8 cellular contexts compared by ENCODE assay signal in genomic region chr15:68578175-68578959, GRCh38. TPM values are rescaled to one million over a fixed set of nuclear protein-coding genes. Genes with fewer than 3 reads are reported as not detected.
DNase-seq lines count a peak whose midpoint lies in the region; ATAC-seq and TF ChIP-seq lines count a peak whose summit lies in the region.

No MANE protein-coding gene starts in this region.

- peaks cover 12% of the 10 kb centered on the region for H3K4me1 Mint-ChIP-seq in activated naive CD4-positive, alpha-beta T cell treated with anti-CD3 and anti-CD28 coated beads, Interleukin-2, amount 50 U/mL, for 24 hours
- peaks cover 6 to 10% of the 10 kb centered on the region in 2 donors for H3K4me1 Mint-ChIP-seq in natural killer cell treated with Interleukin-12 subunit alpha and Interleukin-12 subunit beta and Interleukin-15 and Interleukin-18, amount 100 ng/mL, for 72 hours (ENCODE audit: low read depth in 2 of 2)

- H3K4me1 ChIP-seq in gastroesophageal sphincter (peaks cover 0 to 29% (median 4%) of the 10 kb centered on the region in 3 donors), uterus (no peaks in the 10 kb centered on the region)

- H3K9me3 ChIP-seq in gastroesophageal sphincter, result no peaks in the 10 kb centered on the region
- no peaks in the 10 kb centered on the region for H3K9me3 ChIP-seq in uterus

- H3K27ac Mint-ChIP-seq in activated naive CD4-positive, alpha-beta T cell treated with anti-CD3 and anti-CD28 coated beads, Interleukin-2, amount 50 U/mL, for 24 hours, result no peak overlapping the region
- peak overlapping the region in 1 of 2 donors; percentile 69 for H3K27ac Mint-ChIP-seq in natural killer cell treated with Interleukin-12 subunit alpha and Interleukin-12 subunit beta and Interleukin-15 and Interleukin-18, amount 100 ng/mL, for 72 hours

- 0% methylated on average over 1 to 7 of the region's 78 CpGs for WGBS in gastroesophageal sphincter (ENCODE audit: low coverage in 1 of 2), 2 donors

- H3K9me3 Mint-ChIP-seq in activated naive CD4-positive, alpha-beta T cell treated with anti-CD3 and anti-CD28 coated beads, Interleukin-2, amount 50 U/mL, for 24 hours, result no peaks in the 10 kb centered on the region
- no peaks in the 10 kb centered on the region for H3K9me3 Mint-ChIP-seq in natural killer cell treated with Interleukin-12 subunit alpha and Interleukin-12 subunit beta and Interleukin-15 and Interleukin-18, amount 100 ng/mL, for 72 hours

- H3K36me3 ChIP-seq in gastroesophageal sphincter (no peaks in the 10 kb centered on the region), uterus (no peaks in the 10 kb centered on the region)

- DNase-seq in NCI-H345 (lab: John Stamatoyannopoulos, UW) (peak; percentile 45), NCI-H345 treated with DMSO at 0.1 percent for 48 hours (lab: John Stamatoyannopoulos, UW; ENCODE audit: unreplicated experiment) (no peak), NCI-H510A treated with DMSO at 0.1 percent for 48 hours (lab: John Stamatoyannopoulos, UW) (peak; percentile 34), uterus (peak; percentile 80 to 86)
- DNase-seq in natural killer cell treated with Interleukin-12 subunit alpha and Interleukin-12 subunit beta and Interleukin-15 and Interleukin-18, amount 100 ng/mL, for 72 hours (ENCODE audit: low spot score), result peak; percentile 64

- H3K4me3 ChIP-seq in gastroesophageal sphincter (peak overlapping the region; percentile 31 to 66), uterus (peak overlapping the region; percentile 32 to 60)

- TF ChIP-seq POLR2A in gastroesophageal sphincter (IDR thresholded peaks at IDR 0.05) (no peak), uterus (IDR thresholded peaks at IDR 0.05) (peak in 1 of 2 donors; percentile 42)

- H3K36me3 Mint-ChIP-seq in activated naive CD4-positive, alpha-beta T cell treated with anti-CD3 and anti-CD28 coated beads, Interleukin-2, amount 50 U/mL, for 24 hours, result no peaks in the 10 kb centered on the region
- H3K36me3 Mint-ChIP-seq in natural killer cell treated with Interleukin-12 subunit alpha and Interleukin-12 subunit beta and Interleukin-15 and Interleukin-18, amount 100 ng/mL, for 72 hours, result no peaks in the 10 kb centered on the region

- H3K27ac ChIP-seq in gastroesophageal sphincter (peak overlapping the region in 3 of 4 donors; percentile 79 to 88 (median 86)), uterus (peak overlapping the region; percentile 75 to 90)

- ATAC-seq in gastroesophageal sphincter, result peak; percentile 85
- peak; percentile 49 to 72 for ATAC-seq in natural killer cell treated with Interleukin-12 subunit alpha and Interleukin-12 subunit beta and Interleukin-15 and Interleukin-18, amount 100 ng/mL, for 72 hours
- ATAC-seq in GM21367 (IDR thresholded peaks at IDR 0.05; ENCODE audit: unreplicated experiment), result no peak

- TF ChIP-seq CTCF in gastroesophageal sphincter (IDR thresholded peaks at IDR 0.05) (peak in 3 of 4 experiments; percentile 53 to 69 (median 59)), uterus (IDR thresholded peaks at IDR 0.05) (peak; percentile 59 to 89 (median 74))

- H3K27me3 Mint-ChIP-seq in activated naive CD4-positive, alpha-beta T cell treated with anti-CD3 and anti-CD28 coated beads, Interleukin-2, amount 50 U/mL, for 24 hours, result peaks cover 39% of the 10 kb centered on the region
- H3K27me3 Mint-ChIP-seq in natural killer cell treated with Interleukin-12 subunit alpha and Interleukin-12 subunit beta and Interleukin-15 and Interleukin-18, amount 100 ng/mL, for 72 hours, result peaks cover 34 to 52% of the 10 kb centered on the region in 2 donors

- H3K27me3 ChIP-seq in gastroesophageal sphincter (peaks cover 65% of the 10 kb centered on the region), uterus (no peaks in the 10 kb centered on the region)

- peak overlapping the region; percentile 87 for H3K4me3 Mint-ChIP-seq in activated naive CD4-positive, alpha-beta T cell treated with anti-CD3 and anti-CD28 coated beads, Interleukin-2, amount 50 U/mL, for 24 hours
- peak overlapping the region; percentile 86 for H3K4me3 Mint-ChIP-seq in natural killer cell treated with Interleukin-12 subunit alpha and Interleukin-12 subunit beta and Interleukin-15 and Interleukin-18, amount 100 ng/mL, for 72 hours

- intact Hi-C loops in uterus (cut with DNase I; ENCODE audit: low total_unique reads), result loop anchor here (5.0 to 10.0 kb wide), 2 partner anchors 94 to 296 kb away; no protein-coding TSS in a partner anchor

- no peak for TF ChIP-seq EP300 in gastroesophageal sphincter (IDR thresholded peaks at IDR 0.05)

RNA-seq across cellular contexts. Expression of gene CORO2B, which starts 0.4 kb away (rescaled TPM):
- 1 to 10 TPM; 3.2 to 9.1 (median 6.6) TPM for total RNA-seq in gastroesophageal sphincter
- total RNA-seq in natural killer cell treated with Interleukin-12 subunit alpha and Interleukin-12 subunit beta and Interleukin-15 and Interleukin-18, amount 100 ng/mL, for 72 hours, result not detected
- total RNA-seq in uterus, result 10 to 100 TPM in 1 of 4 donors, 1 to 10 TPM in 3; 1.3 to 18.2 (median 7.0) TPM
